In genomic region chr2:18404708-18405107, GRCh38 we compare ENCODE assay signal across 1 cellular context.
TF ChIP-seq lines count a peak whose summit lies in the region.

No MANE protein-coding gene starts in this region.

TF ChIP-seq in GM12878, 131 proteins besides CTCF, POLR2A, EP300 and RAD21 (continued from another document):
- TF ChIP-seq CEBPZ (IDR thresholded peaks at IDR 0.05; ENCODE audit: low read depth, low read length) (no peak), KLF5 (IDR thresholded peaks at IDR 0.05; ENCODE audit: partially characterized antibody) (no peak), ATF3 (IDR thresholded peaks at IDR 0.05; ENCODE audit: borderline replicate concordance, extremely low read depth, low read depth, low read length) (no peak), ZNF217 (IDR thresholded peaks at IDR 0.05) (no peak)
